ENCODE assay signal across 17 cellular contexts in genomic region chr10:29797616-29798015, GRCh38.
DNase-seq lines count a peak whose midpoint lies in the region; ATAC-seq, FAIRE-seq and TF ChIP-seq lines count a peak whose summit lies in the region.
"Had no signal": no experiment of that assay in that cellular context is flagged by ENCODE, and none has a peak within 500 bp of the region (broad histone marks: within the 10 kb centered on the region; RNA-seq: fewer than 3 reads in every experiment).

No MANE protein-coding gene starts in this region.

- TF ChIP-seq POLR2A in A549 (IDR thresholded peaks at IDR 0.05; ENCODE audit: low read length) = no peak
- no peak for TF ChIP-seq POLR2A in prostate gland (IDR thresholded peaks at IDR 0.05)

- no TSS peak for BruUV-seq in Panc1 (replicated peaks; lab: Mats Ljungman, UMichigan)

- in situ Hi-C loops in Panc1 (cut with HindIII; ENCODE audit: low pct_unique_long_range_greater_than_20kb, low sequenced_read_pairs) = no loop called here

- no peak for DNase-seq in A549 (ENCODE audit: low read depth in 1 of 2, low spot score in 1 of 2)
- no peak for DNase-seq in Panc1 (ENCODE audit: low read depth, low spot score)
- no peak for DNase-seq in prostate gland (ENCODE audit: low spot score)
- DNase-seq in tibial artery = no peak
- DNase-seq in small intestine = no peak
- no peak for DNase-seq in left cardiac atrium
- DNase-seq: C1 segment of cervical spinal cord; Calu3; CD4-positive, alpha-beta T cell; DND-41; GDM1; H7 had no signal

- H3K4me3 ChIP-seq in A549 (no peak overlapping the region), Panc1 (ENCODE audit: low read depth in 2 of 2, low read length in 2 of 2) (no peak overlapping the region), prostate gland (no peak overlapping the region), tibial artery (no peak overlapping the region), small intestine (ENCODE audit: low read depth in 1 of 2, low read length in 2 of 2) (no peak overlapping the region)
- H3K4me3 ChIP-seq: GM23338, K562 had no signal

- H3K36me3 ChIP-seq in Panc1 (ENCODE audit: control insufficient read depth, insufficient read depth, low read length) (no peaks in the 10 kb centered on the region), prostate gland (no peaks in the 10 kb centered on the region), tibial artery (no peaks in the 10 kb centered on the region), small intestine (ENCODE audit: control insufficient read depth in 2 of 2, insufficient read depth in 2 of 2, low read length in 2 of 2) (no peaks in the 10 kb centered on the region)

- ATAC-seq in A549 (peak in 1 of 2 experiments; percentile 50; a peak in 2 of 6 replicates), Panc1 (0 out of 2 replicates have a peak, but pooled peaks have one; percentile 13), HG03139 (IDR thresholded peaks at IDR 0.05; ENCODE audit: unreplicated experiment) (no peak), left cardiac atrium (no peak)
- ATAC-seq: GM23338, K562 had no signal

- H3K4me2 ChIP-seq in A549 = peak overlapping the region; percentile 37; the same call in 2 of the 3 replicates
- H3K4me2 ChIP-seq: GM23338 had no signal

- H3K4me1 ChIP-seq in A549 (peaks cover 17% of the 10 kb centered on the region), Panc1 (ENCODE audit: control insufficient read depth, insufficient read depth, low read length) (peaks cover 21% of the 10 kb centered on the region), prostate gland (replicated peaks) (no peaks in the 10 kb centered on the region), tibial artery (peaks cover 0 to 32% (median 21%) of the 10 kb centered on the region in 4 donors), small intestine (ENCODE audit: control insufficient read depth in 2 of 2, insufficient read depth in 1 of 2, low read depth in 1 of 2, low read length in 1 of 2) (no peaks in the 10 kb centered on the region)

- no peaks in the 10 kb centered on the region for H3K9me3 ChIP-seq in A549
- H3K9me3 ChIP-seq in Panc1 (ENCODE audit: control insufficient read depth, insufficient read depth, low read depth, low read length) = peaks cover 3% of the 10 kb centered on the region; the same call in 1 of the 2 replicates
- H3K9me3 ChIP-seq in prostate gland = no peaks in the 10 kb centered on the region
- no peaks in the 10 kb centered on the region for H3K9me3 ChIP-seq in tibial artery
- H3K9me3 ChIP-seq in small intestine (ENCODE audit: control insufficient read depth, low read depth) = no peaks in the 10 kb centered on the region

- no peak for TF ChIP-seq RAD21 in A549 (conservative IDR thresholded peaks at IDR 0.05 in 1 of 2, IDR thresholded peaks at IDR 0.05 in 1 of 2)

- CTCF ChIA-PET in A549 (lab: Yijun Ruan, JAX) = interaction anchor here (1.0 kb wide), 1 partner anchor 60 kb away, joined by 3 read pairs; no protein-coding TSS in a partner anchor
- CTCF ChIA-PET in Panc1 (lab: Charles Lee) = no interaction called here

- intact Hi-C loops in Panc1 (cut with micrococcal nuclease; ENCODE audit: unreplicated experiment) = no loop called here
- intact Hi-C loops in prostate gland (cut with DNase I) = no loop called here
- intact Hi-C loops in tibial artery (cut with DNase I; ENCODE audit: low total_unique reads) = no loop called here
- intact Hi-C loops in left cardiac atrium (cut with DNase I) = no loop called here

- no peak for FAIRE-seq in A549 (lab: Jason Lieb, UNC)
- no peak for FAIRE-seq in small intestine (lab: Jason Lieb, UNC)
- FAIRE-seq: GM12892, HTR-8/SVneo, K562 had no signal

- no peak for TF ChIP-seq EP300 in A549 (IDR thresholded peaks at IDR 0.05)

- TF ChIP-seq CTCF in A549 (IDR thresholded peaks at IDR 0.05) (no peak), Panc1 (IDR thresholded peaks at IDR 0.05) (no peak), prostate gland (IDR thresholded peaks at IDR 0.05) (no peak), tibial artery (IDR thresholded peaks at IDR 0.05) (no peak)

- H3K27me3 ChIP-seq in Panc1 (ENCODE audit: control insufficient read depth, insufficient read depth, low read length) (no peaks in the 10 kb centered on the region), prostate gland (replicated peaks; ENCODE audit: insufficient read depth) (no peaks in the 10 kb centered on the region), tibial artery (no peaks in the 10 kb centered on the region), small intestine (ENCODE audit: control insufficient read depth in 2 of 2, insufficient read depth in 2 of 2, low read length in 2 of 2) (no peaks in the 10 kb centered on the region)

- H3K27ac ChIP-seq in A549 (peak overlapping the region in 1 of 2 experiments; percentile 39; a peak in 1 of 6 replicates), Panc1 (ENCODE audit: low read length) (peak overlapping the region; percentile 80; the same call in 1 of the 2 replicates), prostate gland (peak overlapping the region; percentile 74 to 82), tibial artery (peak overlapping the region; percentile 79 to 81), small intestine (ENCODE audit: low read depth in 1 of 2, low read length in 1 of 2) (no peak overlapping the region)

- 48% methylated on average over 2 of the region's 2 CpGs for WGBS in A549 (ENCODE audit: missing lambda C conversion rate)
- 33% methylated on average over 2 of the region's 2 CpGs for WGBS in prostate gland
- WGBS in small intestine, 3 donors = 66 to 80% (median 71%) methylated on average over 2 of the region's 2 CpGs

- POLR2A ChIA-PET in A549 (lab: Yijun Ruan, JAX) (no interaction called here), Panc1 (lab: Charles Lee) (no interaction called here)

TF ChIP-seq in A549, 52 proteins besides CTCF, POLR2A, EP300 and RAD21:
- TF ChIP-seq NR3C1 (IDR thresholded peaks at IDR 0.05) (no peak), KDM5A (IDR thresholded peaks at IDR 0.05) (no peak), RFX5 (IDR thresholded peaks at IDR 0.05) (no peak), CEBPB (IDR thresholded peaks at IDR 0.05) (no peak), CBX2 (IDR thresholded peaks at IDR 0.05; ENCODE audit: borderline replicate concordance, low read depth) (no peak), REST (IDR thresholded peaks at IDR 0.05) (no peak), ESRRA (IDR thresholded peaks at IDR 0.05; ENCODE audit: borderline replicate concordance, low read length) (no peak), HDAC2 (IDR thresholded peaks at IDR 0.05) (no peak), MAFK (IDR thresholded peaks at IDR 0.05; ENCODE audit: partially characterized antibody) (no peak), CBX8 (IDR thresholded peaks at IDR 0.05) (no peak), EHMT2 (IDR thresholded peaks at IDR 0.05; ENCODE audit: low read depth) (no peak)

Comparison
In these comparisons a context has a peak if more than half of its experiments do, and no peak if none do; other contexts are left out.
1. H3K27ac ChIP-seq: peak in Panc1 (single experiment), prostate gland (2 of 2) and tibial artery (2 of 2); none in small intestine (0 of 2).